In genomic region chr3:42653560-42654330, GRCh38 we compare ENCODE assay signal across 9 cellular contexts. TPM values are rescaled to one million over a fixed set of nuclear protein-coding genes. Genes with fewer than 3 reads are reported as not detected.
A peak's percentile ranks its signal among the peaks of the same experiment; 100 is the strongest.
DNase-seq lines count a peak whose midpoint lies in the region; ATAC-seq and TF ChIP-seq lines count a peak whose summit lies in the region.
"Had no signal": no experiment of that assay in that cellular context is flagged by ENCODE, and none has a peak within 500 bp of the region (broad histone marks: within the 10 kb centered on the region; RNA-seq: fewer than 3 reads in every experiment).

Gene ZBTB47 (plus strand): TSS chr3:42653697. CDS start chr3:42658356, 4,659 bp downstream.

- H3K4me3 ChIP-seq in GM23338 (peak within 1 kb of the TSS; percentile 76), esophagus squamous epithelium (peak within 1 kb of the TSS; percentile 67 to 86 (median 78)), urinary bladder (ENCODE audit: low read depth, low read length) (peak within 1 kb of the TSS; percentile 80)

- H3K9me2 ChIP-seq in GM23338 (ENCODE audit: insufficient read depth), result no peaks in the 10 kb centered on the region

- TF ChIP-seq CTCF in GM23338 (conservative IDR thresholded peaks at IDR 0.05; ENCODE audit: low read depth in 2 of 2) (no peak), esophagus squamous epithelium (IDR thresholded peaks at IDR 0.05) (no peak)

- H3K27ac Mint-ChIP-seq in GM23338, result no peak within 1 kb of the TSS

- H3K4me1 ChIP-seq in GM23338 (ENCODE audit: insufficient read depth) (peaks cover 22% of the 10 kb centered on the region), esophagus squamous epithelium (peaks cover 36 to 75% (median 52%) of the 10 kb centered on the region in 3 donors), urinary bladder (ENCODE audit: insufficient read depth) (no peaks in the 10 kb centered on the region)

- DNase-seq in AML-193 (lab: John Stamatoyannopoulos, UW) (peak; percentile 41 to 50), GM23338 (ENCODE audit: low spot score) (peak; percentile 52), UCSD-AML1 (lab: John Stamatoyannopoulos, UW; ENCODE audit: unreplicated experiment) (peak; percentile 67), esophagus squamous epithelium (lab: John Stamatoyannopoulos, UW) (no peak), mucosa of gallbladder (ENCODE audit: low spot score) (no peak), T1000 (lab: John Stamatoyannopoulos, UW) (no peak)

- H3K79me2 ChIP-seq in GM23338 (replicated peaks; ENCODE audit: insufficient read depth), result no peaks in the 10 kb centered on the region

- H3K9me3 ChIP-seq in esophagus squamous epithelium, result no peaks in the 10 kb centered on the region

- peaks cover 13% of the 10 kb centered on the region for H3K27me3 Mint-ChIP-seq in GM23338 (ENCODE audit: insufficient read depth, low read depth, poor library complexity)

- H3K27me3 ChIP-seq in GM23338 (ENCODE audit: insufficient read depth), result no peaks in the 10 kb centered on the region
- H3K27me3 ChIP-seq in esophagus squamous epithelium, result no peaks in the 10 kb centered on the region

- TF ChIP-seq POLR2A in esophagus squamous epithelium (IDR thresholded peaks at IDR 0.05), result no peak

- 0% methylated on average over 3 of the region's 31 CpGs; no CpG with 5 or more reads in 1 of the 2 donors for WGBS in esophagus squamous epithelium, 2 donors
- WGBS in urinary bladder, result 4% methylated on average over 31 of the region's 31 CpGs

- intact Hi-C loops in esophagus squamous epithelium (cut with DNase I), result no loop called here

- no peaks in the 10 kb centered on the region for H3K36me3 ChIP-seq in GM23338 (ENCODE audit: insufficient read depth)
- peaks cover 0 to 26% (median 3%) of the 10 kb centered on the region in 3 donors for H3K36me3 ChIP-seq in esophagus squamous epithelium
- H3K36me3 ChIP-seq in urinary bladder (ENCODE audit: insufficient read depth), result no peaks in the 10 kb centered on the region

- no peaks in the 10 kb centered on the region for H3F3A ChIP-seq in GM23338 (replicated peaks; ENCODE audit: low read depth)

- H3K9me3 Mint-ChIP-seq in GM23338, result no peaks in the 10 kb centered on the region; the same call in 2 of the 3 replicates

- no peak within 1 kb of the TSS for H3K27ac ChIP-seq in GM23338 (ENCODE audit: low read depth)
- peak within 1 kb of the TSS; percentile 84 to 96 (median 94) for H3K27ac ChIP-seq in esophagus squamous epithelium
- peak within 1 kb of the TSS; percentile 86 for H3K27ac ChIP-seq in urinary bladder (ENCODE audit: low read depth)
- H3K27ac ChIP-seq: KMS-11 had no signal

- ATAC-seq in GM23338 (peak; percentile 13), HG03460 (IDR thresholded peaks at IDR 0.05; ENCODE audit: unreplicated experiment) (no peak)

- H4K20me1 ChIP-seq in GM23338 (replicated peaks; ENCODE audit: insufficient read depth), result no peaks in the 10 kb centered on the region; the same call in 1 of the 2 replicates

- peak within 1 kb of the TSS; percentile 86 for H3K4me3 Mint-ChIP-seq in GM23338

- H2AFZ ChIP-seq in GM23338, result peak within 1 kb of the TSS; percentile 91

- peak within 1 kb of the TSS; percentile 90 for H3K4me2 ChIP-seq in GM23338
- H3K4me2 ChIP-seq: KMS-11 had no signal

- H3K4me1 Mint-ChIP-seq in GM23338, result peaks cover 45% of the 10 kb centered on the region

- H3K36me3 Mint-ChIP-seq in GM23338 (ENCODE audit: low read depth), result peaks cover 10% of the 10 kb centered on the region

TF ChIP-seq in GM23338, 12 proteins besides CTCF, POLR2A, EP300 and RAD21 (continues in another document):
- TF ChIP-seq, protein P1, sequence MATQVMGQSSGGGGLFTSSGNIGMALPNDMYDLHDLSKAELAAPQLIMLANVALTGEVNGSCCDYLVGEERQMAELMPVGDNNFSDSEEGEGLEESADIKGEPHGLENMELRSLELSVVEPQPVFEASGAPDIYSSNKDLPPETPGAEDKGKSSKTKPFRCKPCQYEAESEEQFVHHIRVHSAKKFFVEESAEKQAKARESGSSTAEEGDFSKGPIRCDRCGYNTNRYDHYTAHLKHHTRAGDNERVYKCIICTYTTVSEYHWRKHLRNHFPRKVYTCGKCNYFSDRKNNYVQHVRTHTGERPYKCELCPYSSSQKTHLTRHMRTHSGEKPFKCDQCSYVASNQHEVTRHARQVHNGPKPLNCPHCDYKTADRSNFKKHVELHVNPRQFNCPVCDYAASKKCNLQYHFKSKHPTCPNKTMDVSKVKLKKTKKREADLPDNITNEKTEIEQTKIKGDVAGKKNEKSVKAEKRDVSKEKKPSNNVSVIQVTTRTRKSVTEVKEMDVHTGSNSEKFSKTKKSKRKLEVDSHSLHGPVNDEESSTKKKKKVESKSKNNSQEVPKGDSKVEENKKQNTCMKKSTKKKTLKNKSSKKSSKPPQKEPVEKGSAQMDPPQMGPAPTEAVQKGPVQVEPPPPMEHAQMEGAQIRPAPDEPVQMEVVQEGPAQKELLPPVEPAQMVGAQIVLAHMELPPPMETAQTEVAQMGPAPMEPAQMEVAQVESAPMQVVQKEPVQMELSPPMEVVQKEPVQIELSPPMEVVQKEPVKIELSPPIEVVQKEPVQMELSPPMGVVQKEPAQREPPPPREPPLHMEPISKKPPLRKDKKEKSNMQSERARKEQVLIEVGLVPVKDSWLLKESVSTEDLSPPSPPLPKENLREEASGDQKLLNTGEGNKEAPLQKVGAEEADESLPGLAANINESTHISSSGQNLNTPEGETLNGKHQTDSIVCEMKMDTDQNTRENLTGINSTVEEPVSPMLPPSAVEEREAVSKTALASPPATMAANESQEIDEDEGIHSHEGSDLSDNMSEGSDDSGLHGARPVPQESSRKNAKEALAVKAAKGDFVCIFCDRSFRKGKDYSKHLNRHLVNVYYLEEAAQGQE (IDR thresholded peaks at IDR 0.05; ENCODE audit: unreplicated experiment), result no peak
- no peak for TF ChIP-seq EZH2 (IDR thresholded peaks at IDR 0.05; ENCODE audit: low read depth, unreplicated experiment)
- TF ChIP-seq ZNF114 (CRISPR knock-in tag; IDR thresholded peaks at IDR 0.05), result no peak
- TF ChIP-seq ZNF331 (CRISPR knock-in tag; IDR thresholded peaks at IDR 0.05; ENCODE audit: low read depth), result no peak
- TF ChIP-seq EZH2phosphoT487 (IDR thresholded peaks at IDR 0.05; ENCODE audit: unreplicated experiment), result no peak
- TF ChIP-seq STAT1 (IDR thresholded peaks at IDR 0.05; ENCODE audit: unreplicated experiment), result no peak
- no peak for TF ChIP-seq NANOG (IDR thresholded peaks at IDR 0.05; ENCODE audit: borderline replicate concordance)
- TF ChIP-seq, protein P2, sequence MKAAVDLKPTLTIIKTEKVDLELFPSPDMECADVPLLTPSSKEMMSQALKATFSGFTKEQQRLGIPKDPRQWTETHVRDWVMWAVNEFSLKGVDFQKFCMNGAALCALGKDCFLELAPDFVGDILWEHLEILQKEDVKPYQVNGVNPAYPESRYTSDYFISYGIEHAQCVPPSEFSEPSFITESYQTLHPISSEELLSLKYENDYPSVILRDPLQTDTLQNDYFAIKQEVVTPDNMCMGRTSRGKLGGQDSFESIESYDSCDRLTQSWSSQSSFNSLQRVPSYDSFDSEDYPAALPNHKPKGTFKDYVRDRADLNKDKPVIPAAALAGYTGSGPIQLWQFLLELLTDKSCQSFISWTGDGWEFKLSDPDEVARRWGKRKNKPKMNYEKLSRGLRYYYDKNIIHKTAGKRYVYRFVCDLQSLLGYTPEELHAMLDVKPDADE (IDR thresholded peaks at IDR 0.05), result no peak
- TF ChIP-seq CREB1 (CRISPR knock-in tag; IDR thresholded peaks at IDR 0.05; ENCODE audit: low read depth), result no peak
- TF ChIP-seq JUNB (IDR thresholded peaks at IDR 0.05; ENCODE audit: unreplicated experiment), result no peak

RNA-seq across cellular contexts. Expression of gene ZBTB47, which starts in this region (rescaled TPM):
- total RNA-seq in GM23338 (2014; rRNA removed; shearing (Covaris generic)), result 2.8 and 2.9 TPM in 2 replicates
- polyA plus RNA-seq in GM23338 (2016; fragmentation: Nextera tagmentation; extraction: Ambion mirVana), result 0.48 and 0.63 TPM in 2 replicates
- total RNA-seq in esophagus squamous epithelium, result 10 to 100 TPM in 2 of 4 donors, 1 to 10 TPM in 2; 5.0 to 34.3 (median 10.3) TPM
- 41.2 TPM for total RNA-seq in mucosa of gallbladder
- 17.1 TPM for total RNA-seq in urinary bladder
- polyA plus RNA-seq in urinary bladder, result 48.2 TPM

Comparison
In these comparisons a context has a peak if more than half of its experiments do, and no peak if none do; other contexts are left out.
1. RNA of gene ZBTB47 (polyA plus RNA-seq): 48.2 TPM in urinary bladder (single experiment); 0.48 to 0.63 TPM in GM23338; every median in the first group is over 10 times any median in the second.
2. DNase-seq: peak in AML-193 (2 of 2), GM23338 (single experiment) and UCSD-AML1 (single experiment); none in esophagus squamous epithelium (single experiment), mucosa of gallbladder (single experiment) and T1000 (single experiment).
3. Peak in every context shown above with its lines, with median percentiles within 50 percentile points of each other: H3K4me3 ChIP-seq.